Comparison of ENCODE assay signal across 11 cellular contexts in the genomic region with DNA sequence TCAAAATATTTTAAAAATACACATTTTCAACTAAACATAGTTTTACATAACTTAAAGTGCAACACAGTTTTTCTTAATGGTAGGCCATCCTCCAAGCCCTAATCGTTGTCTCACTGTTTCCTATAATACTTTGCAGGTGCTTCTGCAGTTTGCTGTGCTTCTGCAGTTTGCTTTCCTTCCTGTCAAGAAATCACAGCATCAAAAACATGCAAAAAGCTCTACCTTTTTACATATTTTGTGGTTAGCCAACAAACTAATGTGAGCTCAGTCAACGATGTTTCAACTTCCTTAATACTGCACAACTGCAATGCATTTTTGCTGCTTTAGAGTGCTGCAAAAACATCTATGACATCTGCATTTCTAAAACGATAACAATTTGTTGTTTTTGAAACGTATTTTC. TPM values are rescaled to one million over a fixed set of nuclear protein-coding genes. Genes with fewer than 3 reads are reported as not detected.
DNase-seq lines count a peak whose midpoint lies in the region; ATAC-seq lines count a peak whose summit lies in the region.
"Had no signal": no experiment of that assay in that cellular context is flagged by ENCODE, and none has a peak within 500 bp of the region (broad histone marks: within the 10 kb centered on the region; RNA-seq: fewer than 3 reads in every experiment).

No MANE protein-coding gene starts in this region.

- ATAC-seq in GM18873 (IDR thresholded peaks at IDR 0.05; ENCODE audit: low FRiP score, unreplicated experiment) (peak; percentile 90), HG02763 (IDR thresholded peaks at IDR 0.05; ENCODE audit: unreplicated experiment) (peak; percentile 95)
- ATAC-seq: right cardiac atrium had no signal

- H4K20me1 ChIP-seq in Karpas-422 (ENCODE audit: insufficient read depth, low read depth, low read length): peaks cover 10% of the 10 kb centered on the region

- H3K4me1 ChIP-seq in Karpas-422 (ENCODE audit: low read length): peaks cover 88% of the 10 kb centered on the region
- H3K4me1 ChIP-seq: Caco-2 had no signal

- H3K9ac ChIP-seq in Karpas-422 (ENCODE audit: low read length): no peak overlapping the region

- H2AFZ ChIP-seq in Karpas-422 (ENCODE audit: low read length): no peak overlapping the region

- no peaks in the 10 kb centered on the region for H3K27me3 ChIP-seq in Karpas-422 (ENCODE audit: low read length)

- H3K4me3 ChIP-seq in Karpas-422 (ENCODE audit: low read length): 0 out of 2 replicates have a peak overlapping the region, but pooled peaks have one; percentile 8

- H3K27ac ChIP-seq in Karpas-422 (ENCODE audit: low read length): peak overlapping the region; percentile 87

- H3K4me2 ChIP-seq in Karpas-422 (ENCODE audit: low read depth, low read length, poor library complexity, severe bottlenecking): peak overlapping the region; percentile 45

- DNase-seq in CD1c-positive myeloid dendritic cell (ENCODE audit: extremely low spot score) (peak; percentile 16), Karpas-422 (peak; percentile 85), NCI-H69 (lab: John Stamatoyannopoulos, UW) (no peak), iPS-NIHi7 (ENCODE audit: extremely low spot score) (no peak), NCI-H1092 (lab: John Stamatoyannopoulos, UW) (no peak), hippocampal formation (lab: John Stamatoyannopoulos, UW) (no peak)
- DNase-seq: Caco-2, NCI-H526, right cardiac atrium had no signal

- peaks cover 100% of the 10 kb centered on the region for H3K79me2 ChIP-seq in Karpas-422 (ENCODE audit: low read length)

- peaks cover 41% of the 10 kb centered on the region for H3K36me3 ChIP-seq in Karpas-422 (ENCODE audit: insufficient read depth, low read length)

- H3K9me2 ChIP-seq in Karpas-422 (replicated peaks; ENCODE audit: insufficient read depth, low read length): no peaks in the 10 kb centered on the region

- H3K9me3 ChIP-seq in Karpas-422 (ENCODE audit: low read length): no peaks in the 10 kb centered on the region
- H3K9me3 ChIP-seq: Caco-2 had no signal

RNA-seq across cellular contexts. Expression of gene EMB, which starts 25.2 kb away (rescaled TPM):
- total RNA-seq in Karpas-422 (2014; rRNA removed; shearing (Covaris generic); ENCODE audit: low replicate concordance): 166 and 376 TPM in 2 replicates

Comparison
In these comparisons a context has a peak if more than half of its experiments do, and no peak if none do; other contexts are left out.
1. DNase-seq: peak in CD1c-positive myeloid dendritic cell (single experiment) and Karpas-422 (single experiment); none in NCI-H69 (single experiment), iPS-NIHi7 (single experiment), NCI-H1092 (single experiment) and hippocampal formation (0 of 2).